Comparison of ENCODE assay signal across 1 cellular context in the genomic region with DNA sequence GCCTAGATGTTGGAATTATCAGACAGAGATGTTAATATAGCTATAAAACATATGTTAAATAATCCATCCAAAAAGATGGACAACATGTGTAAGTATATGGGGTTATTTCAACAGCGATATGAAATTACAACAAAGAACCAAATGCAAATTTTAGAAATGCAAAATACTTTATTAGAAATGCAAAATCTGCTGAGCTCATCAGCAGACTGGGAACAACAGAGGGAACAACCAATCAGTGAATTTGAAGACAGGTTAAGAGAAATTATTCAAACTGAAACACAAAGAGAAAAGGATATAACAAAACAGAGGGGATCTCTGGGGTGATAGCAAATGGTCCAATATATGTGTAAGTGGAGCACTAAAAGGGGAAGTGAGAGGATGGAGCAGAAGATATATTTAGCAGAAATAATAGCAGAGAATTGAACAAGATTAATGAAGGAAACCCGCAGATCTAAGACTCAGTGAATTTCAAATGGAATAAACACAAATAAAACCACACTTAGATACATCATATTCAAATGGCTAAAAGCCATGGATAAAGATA.
TF ChIP-seq lines count a peak whose summit lies in the region.

No MANE protein-coding gene starts in this region.

TF ChIP-seq in GM12878, 131 proteins besides CTCF, POLR2A, EP300 and RAD21 (continued from another document):
- TF ChIP-seq, protein P1, sequence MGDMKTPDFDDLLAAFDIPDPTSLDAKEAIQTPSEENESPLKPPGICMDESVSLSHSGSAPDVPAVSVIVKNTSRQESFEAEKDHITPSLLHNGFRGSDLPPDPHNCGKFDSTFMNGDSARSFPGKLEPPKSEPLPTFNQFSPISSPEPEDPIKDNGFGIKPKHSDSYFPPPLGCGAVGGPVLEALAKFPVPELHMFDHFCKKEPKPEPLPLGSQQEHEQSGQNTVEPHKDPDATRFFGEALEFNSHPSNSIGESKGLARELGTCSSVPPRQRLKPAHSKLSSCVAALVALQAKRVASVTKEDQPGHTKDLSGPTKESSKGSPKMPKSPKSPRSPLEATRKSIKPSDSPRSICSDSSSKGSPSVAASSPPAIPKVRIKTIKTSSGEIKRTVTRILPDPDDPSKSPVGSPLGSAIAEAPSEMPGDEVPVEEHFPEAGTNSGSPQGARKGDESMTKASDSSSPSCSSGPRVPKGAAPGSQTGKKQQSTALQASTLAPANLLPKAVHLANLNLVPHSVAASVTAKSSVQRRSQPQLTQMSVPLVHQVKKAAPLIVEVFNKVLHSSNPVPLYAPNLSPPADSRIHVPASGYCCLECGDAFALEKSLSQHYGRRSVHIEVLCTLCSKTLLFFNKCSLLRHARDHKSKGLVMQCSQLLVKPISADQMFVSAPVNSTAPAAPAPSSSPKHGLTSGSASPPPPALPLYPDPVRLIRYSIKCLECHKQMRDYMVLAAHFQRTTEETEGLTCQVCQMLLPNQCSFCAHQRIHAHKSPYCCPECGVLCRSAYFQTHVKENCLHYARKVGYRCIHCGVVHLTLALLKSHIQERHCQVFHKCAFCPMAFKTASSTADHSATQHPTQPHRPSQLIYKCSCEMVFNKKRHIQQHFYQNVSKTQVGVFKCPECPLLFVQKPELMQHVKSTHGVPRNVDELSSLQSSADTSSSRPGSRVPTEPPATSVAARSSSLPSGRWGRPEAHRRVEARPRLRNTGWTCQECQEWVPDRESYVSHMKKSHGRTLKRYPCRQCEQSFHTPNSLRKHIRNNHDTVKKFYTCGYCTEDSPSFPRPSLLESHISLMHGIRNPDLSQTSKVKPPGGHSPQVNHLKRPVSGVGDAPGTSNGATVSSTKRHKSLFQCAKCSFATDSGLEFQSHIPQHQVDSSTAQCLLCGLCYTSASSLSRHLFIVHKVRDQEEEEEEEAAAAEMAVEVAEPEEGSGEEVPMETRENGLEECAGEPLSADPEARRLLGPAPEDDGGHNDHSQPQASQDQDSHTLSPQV (IDR thresholded peaks at IDR 0.05): no peak
